12 cellular contexts compared by ENCODE assay signal in genomic region chr16:1997591-1998359, GRCh38. TPM values are rescaled to one million over a fixed set of nuclear protein-coding genes. Genes with fewer than 3 reads are reported as not detected.
DNase-seq lines count a peak whose midpoint lies in the region; ATAC-seq and TF ChIP-seq lines count a peak whose summit lies in the region.
"Had no signal": no experiment of that assay in that cellular context is flagged by ENCODE, and none has a peak within 500 bp of the region (broad histone marks: within the 10 kb centered on the region; RNA-seq: fewer than 3 reads in every experiment).

No MANE protein-coding gene starts in this region.

- no peaks in the 10 kb centered on the region for H3K9me3 ChIP-seq in lower lobe of right lung
- no peaks in the 10 kb centered on the region for H3K9me3 ChIP-seq in sigmoid colon

- TF ChIP-seq CTCF in Calu3 (IDR thresholded peaks at IDR 0.05; ENCODE audit: unreplicated experiment) (no peak), lower lobe of right lung (IDR thresholded peaks at IDR 0.05) (no peak), sigmoid colon (IDR thresholded peaks at IDR 0.05) (no peak), brain microvascular endothelial cell (IDR thresholded peaks at IDR 0.05; ENCODE audit: low read depth, low read length, missing control alignments) (no peak)

- H3K27ac ChIP-seq in lower lobe of right lung (peak overlapping the region; percentile 49), sigmoid colon (peak overlapping the region in 2 of 4 donors; percentile 31 to 68), brain microvascular endothelial cell (no peak overlapping the region)

- 79 to 87% methylated on average over 23 of the region's 23 CpGs for WGBS in sigmoid colon, 2 donors

- in situ Hi-C loops in brain microvascular endothelial cell (cut with HindIII; ENCODE audit: low pct_ligation_motif_present, low sequenced_read_pairs) = no loop called here

- DNase-seq in Calu3 = no peak
- DNase-seq in activated T-helper 2 cell treated with anti-CD3 and anti-CD28 coated beads, Interferon-gamma antibody, Interleukin-2, Interleukin-4, amounts not matched to agents 10 μg/mL and 5 μg/mL and 100 μg/mL, durations not matched to agents 14 hours and 24 hours and 36 hours (ENCODE audit: low spot score) = no peak
- DNase-seq in lower lobe of right lung = no peak
- DNase-seq in sigmoid colon = no peak
- DNase-seq in brain microvascular endothelial cell = no peak
- DNase-seq: activated naive CD4-positive, alpha-beta T cell treated with anti-CD3 and anti-CD28 coated beads, Interleukin-2, amount 10 ng/mL, durations not matched to agents 7 days and 5 days; CD4-positive, alpha-beta memory T cell; MV-4-11; NCI-H2227 treated with DMSO at 0.1 percent for 48 hours had no signal

- CTCF ChIA-PET in Calu3 (lab: Charles Lee) = interaction anchor here (0.5 kb wide), 1 partner anchor 93 kb away, joined by 3 read pairs; no protein-coding TSS in a partner anchor

- peaks cover 13% of the 10 kb centered on the region for H3K4me1 ChIP-seq in lower lobe of right lung
- peaks cover 0 to 9% (median under 1%) of the 10 kb centered on the region in 4 donors for H3K4me1 ChIP-seq in sigmoid colon

- H3K36me3 ChIP-seq in lower lobe of right lung = peaks cover 65% of the 10 kb centered on the region
- peaks cover 36 to 58% (median 45%) of the 10 kb centered on the region in 4 donors for H3K36me3 ChIP-seq in sigmoid colon
- H3K36me3 ChIP-seq in brain microvascular endothelial cell (replicated peaks) = peaks cover 61% of the 10 kb centered on the region

- H3K4me1 Mint-ChIP-seq in Calu3 (ENCODE audit: low read depth, unreplicated experiment) = peaks cover 17% of the 10 kb centered on the region
- peaks cover 3% of the 10 kb centered on the region for H3K4me1 Mint-ChIP-seq in activated T-helper 2 cell treated with anti-CD3 and anti-CD28 coated beads, Interferon-gamma antibody, Interleukin-2, Interleukin-4, amounts not matched to agents 10 μg/mL and 5 μg/mL and 100 μg/mL, durations not matched to agents 14 hours and 24 hours and 36 hours (ENCODE audit: low read depth)

- ATAC-seq in lower lobe of right lung (no peak), GM21381 (IDR thresholded peaks at IDR 0.05; ENCODE audit: unreplicated experiment) (no peak)

- no peaks in the 10 kb centered on the region for H3K9me3 Mint-ChIP-seq in Calu3 (ENCODE audit: low read depth, unreplicated experiment)
- no peaks in the 10 kb centered on the region for H3K9me3 Mint-ChIP-seq in activated T-helper 2 cell treated with anti-CD3 and anti-CD28 coated beads, Interferon-gamma antibody, Interleukin-2, Interleukin-4, amounts not matched to agents 10 μg/mL and 5 μg/mL and 100 μg/mL, durations not matched to agents 14 hours and 24 hours and 36 hours
- H3K9me3 Mint-ChIP-seq: activated naive CD4-positive, alpha-beta T cell treated with anti-CD3 and anti-CD28 coated beads, Interleukin-2, amount 10 ng/mL, durations not matched to agents 7 days and 5 days; T-helper 2 cell treated with Interferon-gamma antibody and Interleukin-4, amounts not matched to agents 5 μg/mL and 100 μg/mL, for 36 hours had no signal

- no peaks in the 10 kb centered on the region for H3K27me3 Mint-ChIP-seq in Calu3 (ENCODE audit: unreplicated experiment)
- no peaks in the 10 kb centered on the region for H3K27me3 Mint-ChIP-seq in activated T-helper 2 cell treated with anti-CD3 and anti-CD28 coated beads, Interferon-gamma antibody, Interleukin-2, Interleukin-4, amounts not matched to agents 10 μg/mL and 5 μg/mL and 100 μg/mL, durations not matched to agents 14 hours and 24 hours and 36 hours (ENCODE audit: low read depth)
- H3K27me3 Mint-ChIP-seq: CD4-positive, alpha-beta memory T cell had no signal

- TSS peak; percentile 22 for BruUV-seq in Calu3 (replicated peaks; lab: Mats Ljungman, UMichigan)

- intact Hi-C loops in Calu3 (cut with micrococcal nuclease; ENCODE audit: unreplicated experiment) (no loop called here), lower lobe of right lung (cut with DNase I) (no loop called here), sigmoid colon (cut with DNase I) (no loop called here)
- intact Hi-C loops in activated T-helper 2 cell treated with anti-CD3 and anti-CD28 coated beads, Interferon-gamma antibody, Interleukin-2, Interleukin-4, amounts not matched to agents 10 μg/mL and 5 μg/mL and 100 μg/mL, durations not matched to agents 14 hours and 24 hours and 36 hours (cut with micrococcal nuclease) = no loop called here

- H3K36me3 Mint-ChIP-seq in Calu3 (ENCODE audit: insufficient read depth, unreplicated experiment) = peaks cover 57% of the 10 kb centered on the region
- peaks cover 32% of the 10 kb centered on the region for H3K36me3 Mint-ChIP-seq in activated T-helper 2 cell treated with anti-CD3 and anti-CD28 coated beads, Interferon-gamma antibody, Interleukin-2, Interleukin-4, amounts not matched to agents 10 μg/mL and 5 μg/mL and 100 μg/mL, durations not matched to agents 14 hours and 24 hours and 36 hours (ENCODE audit: low read depth)

- H3K4me3 Mint-ChIP-seq in Calu3 (ENCODE audit: low read depth, unreplicated experiment) = no peak overlapping the region
- H3K4me3 Mint-ChIP-seq in activated T-helper 2 cell treated with anti-CD3 and anti-CD28 coated beads, Interferon-gamma antibody, Interleukin-2, Interleukin-4, amounts not matched to agents 10 μg/mL and 5 μg/mL and 100 μg/mL, durations not matched to agents 14 hours and 24 hours and 36 hours (ENCODE audit: low read depth) = no peak overlapping the region
- H3K4me3 Mint-ChIP-seq: activated naive CD4-positive, alpha-beta T cell treated with anti-CD3 and anti-CD28 coated beads, Interleukin-2, amount 10 ng/mL, durations not matched to agents 7 days and 5 days; CD4-positive, alpha-beta memory T cell; T-helper 2 cell treated with Interferon-gamma antibody and Interleukin-4, amounts not matched to agents 5 μg/mL and 100 μg/mL, for 36 hours had no signal

- no peak for TF ChIP-seq EP300 in sigmoid colon (IDR thresholded peaks at IDR 0.05)

- no peaks in the 10 kb centered on the region for H3K27me3 ChIP-seq in lower lobe of right lung (ENCODE audit: low read depth)
- H3K27me3 ChIP-seq in sigmoid colon = peaks cover 0 to 8% (median 5%) of the 10 kb centered on the region in 3 donors
- H3K27me3 ChIP-seq in brain microvascular endothelial cell (replicated peaks) = no peaks in the 10 kb centered on the region

- H3K4me3 ChIP-seq in lower lobe of right lung = no peak overlapping the region
- H3K4me3 ChIP-seq in sigmoid colon = no peak overlapping the region
- no peak overlapping the region for H3K4me3 ChIP-seq in brain microvascular endothelial cell (ENCODE audit: low read depth, low read length)

- no peak for TF ChIP-seq POLR2A in sigmoid colon (IDR thresholded peaks at IDR 0.05)

- H3K27ac Mint-ChIP-seq in Calu3 (ENCODE audit: unreplicated experiment) = no peak overlapping the region
- peak overlapping the region; percentile 21 for H3K27ac Mint-ChIP-seq in activated T-helper 2 cell treated with anti-CD3 and anti-CD28 coated beads, Interferon-gamma antibody, Interleukin-2, Interleukin-4, amounts not matched to agents 10 μg/mL and 5 μg/mL and 100 μg/mL, durations not matched to agents 14 hours and 24 hours and 36 hours
- H3K27ac Mint-ChIP-seq: progenitor cell of endocrine pancreas; T-helper 2 cell treated with Interferon-gamma antibody and Interleukin-4, amounts not matched to agents 5 μg/mL and 100 μg/mL, for 36 hours had no signal

RNA-seq across cellular contexts. Expression of gene SYNGR3, which starts 8.0 kb away (rescaled TPM):
- total RNA-seq in Calu3 (2022) = 3.6 and 3.8 TPM in 2 replicates
- 21.1 and 21.3 TPM in 2 replicates for total RNA-seq in activated T-helper 2 cell treated with anti-CD3 and anti-CD28 coated beads, Interferon-gamma antibody, Interleukin-2, Interleukin-4, amounts not matched to agents 10 μg/mL and 5 μg/mL and 100 μg/mL, durations not matched to agents 14 hours and 24 hours and 36 hours
- total RNA-seq in lower lobe of right lung = 0.24 TPM
- 1 to 10 TPM in 3 of 4 donors, under 1 TPM in 1; 0.82 to 8.3 (median 6.3) TPM for total RNA-seq in sigmoid colon
- polyA plus RNA-seq in sigmoid colon = 1 to 10 TPM in 2 of 3 donors, under 1 TPM in 1; 0.60 to 4.0 (median 1.2) TPM

RNA-seq across cellular contexts. Expression of gene ZNF598, which starts 11.8 kb away (rescaled TPM):
- total RNA-seq in Calu3 (2022) = 72.4 and 73.1 TPM in 2 replicates
- total RNA-seq in activated T-helper 2 cell treated with anti-CD3 and anti-CD28 coated beads, Interferon-gamma antibody, Interleukin-2, Interleukin-4, amounts not matched to agents 10 μg/mL and 5 μg/mL and 100 μg/mL, durations not matched to agents 14 hours and 24 hours and 36 hours = 82.0 and 83.3 TPM in 2 replicates
- total RNA-seq in lower lobe of right lung = 27.2 TPM
- total RNA-seq in sigmoid colon = 10 to 100 TPM; 12.8 to 27.2 (median 17.7) TPM
- polyA plus RNA-seq in sigmoid colon = 10 to 100 TPM; 20.3 to 57.0 (median 21.0) TPM

RNA-seq across cellular contexts. Expression of gene GFER, which starts 13.8 kb away (rescaled TPM):
- total RNA-seq in Calu3 (2022) (40.8 and 43.5 TPM in 2 replicates), lower lobe of right lung (24.7 TPM), sigmoid colon (10 to 100 TPM; 17.5 to 23.8 (median 21.2) TPM)
- total RNA-seq in activated T-helper 2 cell treated with anti-CD3 and anti-CD28 coated beads, Interferon-gamma antibody, Interleukin-2, Interleukin-4, amounts not matched to agents 10 μg/mL and 5 μg/mL and 100 μg/mL, durations not matched to agents 14 hours and 24 hours and 36 hours = 39.2 and 40.0 TPM in 2 replicates
- polyA plus RNA-seq in sigmoid colon = 100 to 1,000 TPM in 1 of 3 donors, 10 to 100 TPM in 2; 67.3 to 125 (median 82.9) TPM

RNA-seq across cellular contexts. Expression of gene NOXO1, which starts 16.5 kb away (rescaled TPM):
- 10.1 and 11.8 TPM in 2 replicates for total RNA-seq in Calu3 (2022)
- total RNA-seq in activated T-helper 2 cell treated with anti-CD3 and anti-CD28 coated beads, Interferon-gamma antibody, Interleukin-2, Interleukin-4, amounts not matched to agents 10 μg/mL and 5 μg/mL and 100 μg/mL, durations not matched to agents 14 hours and 24 hours and 36 hours = 0.21 and 0.23 TPM in 2 replicates
- 1.7 TPM for total RNA-seq in lower lobe of right lung
- total RNA-seq in sigmoid colon = not detected
- polyA plus RNA-seq in sigmoid colon = 10 to 100 TPM; 13.8 to 47.3 (median 15.0) TPM

RNA-seq across cellular contexts. Expression of gene NPW, which starts 21.8 kb away (rescaled TPM):
- total RNA-seq in Calu3 (2022) (1.5 and 4.2 TPM in 2 replicates), lower lobe of right lung (not detected), sigmoid colon (not detected)
- 4.2 and 5.1 TPM in 2 replicates for total RNA-seq in activated T-helper 2 cell treated with anti-CD3 and anti-CD28 coated beads, Interferon-gamma antibody, Interleukin-2, Interleukin-4, amounts not matched to agents 10 μg/mL and 5 μg/mL and 100 μg/mL, durations not matched to agents 14 hours and 24 hours and 36 hours
- under 1 TPM in 1 of 3 donors, not detected in 2; 0.71 TPM for polyA plus RNA-seq in sigmoid colon
- total RNA-seq: CD4-positive, alpha-beta memory T cell had no signal
- polyA plus RNA-seq: CD4-positive, alpha-beta memory T cell had no signal
